In the genomic region with DNA sequence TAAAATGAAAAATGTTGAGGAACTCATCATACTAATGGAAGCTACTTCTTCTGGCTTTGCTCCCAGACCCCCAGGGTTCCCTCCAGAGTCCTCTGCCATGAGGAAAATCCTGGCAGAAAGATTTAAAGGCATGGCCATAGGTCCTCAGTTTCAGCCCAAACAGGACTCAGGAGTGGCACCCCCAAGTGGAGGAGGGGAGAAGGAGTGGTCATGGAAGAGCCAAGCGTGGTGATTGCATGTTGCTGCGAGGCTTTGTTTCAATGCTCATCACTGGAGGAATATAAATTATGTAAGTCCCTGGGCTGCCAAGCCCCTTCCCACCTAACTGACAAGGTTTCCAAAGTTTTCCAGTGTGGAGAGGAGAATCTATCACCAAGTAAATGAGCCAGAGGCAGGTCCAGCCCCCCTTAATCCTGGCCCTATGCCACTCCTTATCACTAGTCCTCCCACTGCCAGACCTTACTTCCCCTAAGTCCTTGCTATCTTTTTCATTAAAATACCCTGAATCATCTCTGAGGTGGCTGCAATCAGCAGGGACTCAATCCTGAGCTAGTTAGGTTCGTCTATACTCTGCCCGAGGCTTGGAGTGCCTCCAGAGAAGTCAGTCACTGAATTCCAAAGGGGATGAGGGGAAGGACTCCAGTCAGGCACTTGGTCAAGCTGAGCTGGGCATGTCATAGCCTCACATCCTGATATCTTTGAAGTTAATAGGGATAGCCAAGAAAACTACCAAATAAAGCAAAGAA, we compare ENCODE assay signal across 24 cellular contexts.
A peak's percentile ranks its signal among the peaks of the same experiment; 100 is the strongest.
DNase-seq lines count a peak whose midpoint lies in the region; ATAC-seq, FAIRE-seq and TF ChIP-seq lines count a peak whose summit lies in the region.
"Had no signal": no experiment of that assay in that cellular context is flagged by ENCODE, and none has a peak within 500 bp of the region (broad histone marks: within the 10 kb centered on the region; RNA-seq: fewer than 3 reads in every experiment).

No MANE protein-coding gene starts in this region.

- no peak for ATAC-seq in GM21447 (IDR thresholded peaks at IDR 0.05; ENCODE audit: unreplicated experiment)
- ATAC-seq: activated T-cell treated with anti-CD3 and anti-CD28 coated beads, Interleukin-2, amount 50 U/mL, for 4 hours; naive thymus-derived CD4-positive, alpha-beta T cell; upper lobe of right lung had no signal

- H3F3A ChIP-seq in smooth muscle cell (ENCODE audit: low read depth) = no peaks in the 10 kb centered on the region

- H3K4me1 ChIP-seq in mammary epithelial cell (ENCODE audit: insufficient read depth, low read length) (no peaks in the 10 kb centered on the region), smooth muscle cell (ENCODE audit: low read depth) (no peaks in the 10 kb centered on the region)
- H3K4me1 ChIP-seq: Caco-2, parathyroid adenoma, upper lobe of right lung had no signal

- H3K27me3 ChIP-seq in mammary epithelial cell (ENCODE audit: insufficient read depth, low read length) (peaks cover 2% of the 10 kb centered on the region), bronchial epithelial cell (ENCODE audit: control insufficient read depth, insufficient read depth, low read length) (no peaks in the 10 kb centered on the region), smooth muscle cell (ENCODE audit: low read depth) (no peaks in the 10 kb centered on the region)
- H3K27me3 ChIP-seq: upper lobe of right lung had no signal

- H3K27ac Mint-ChIP-seq in MCF 10A (ENCODE audit: low read depth, unreplicated experiment) = no peak overlapping the region
- H3K27ac Mint-ChIP-seq: memory B cell; naive thymus-derived CD4-positive, alpha-beta T cell; T-helper 1 cell treated with Interleukin-12 subunit alpha and Interleukin-12 subunit beta and Interleukin-4 antibody, amounts not matched to agents 30 μg/mL and 1 μg/mL, for 36 hours had no signal

- POLR2A ChIA-PET in MCF 10A (lab: Yijun Ruan, JAX) = interaction anchor here (0.6 to 1.8 kb wide), 4 partner anchors 41 to 115 kb away, joined by 3 to 5 read pairs (median 4); no protein-coding TSS in a partner anchor

- H3K9me3 ChIP-seq in mammary epithelial cell (replicated peaks; ENCODE audit: insufficient read depth, low read length) = no peaks in the 10 kb centered on the region
- no peaks in the 10 kb centered on the region for H3K9me3 ChIP-seq in smooth muscle cell (replicated peaks; ENCODE audit: low read depth)
- H3K9me3 ChIP-seq: Caco-2, upper lobe of right lung had no signal

- BruUV-seq in MCF 10A (replicated peaks; lab: Mats Ljungman, UMichigan) (no TSS peak), mammary epithelial cell (replicated peaks; lab: Mats Ljungman, UMichigan) (no TSS peak)

- H3K4me2 ChIP-seq in mammary epithelial cell (ENCODE audit: insufficient read depth, low read depth, low read length) = no peak overlapping the region
- H3K4me2 ChIP-seq in smooth muscle cell = peak overlapping the region; percentile 20

- H3K79me2 ChIP-seq in mammary epithelial cell (ENCODE audit: insufficient read depth, low read length) (no peaks in the 10 kb centered on the region), smooth muscle cell (ENCODE audit: low read depth) (no peaks in the 10 kb centered on the region)
- H3K79me2 ChIP-seq: parathyroid adenoma had no signal

- no peaks in the 10 kb centered on the region for H3K36me3 Mint-ChIP-seq in MCF 10A (ENCODE audit: insufficient read depth, unreplicated experiment)
- H3K36me3 Mint-ChIP-seq: memory B cell; naive thymus-derived CD4-positive, alpha-beta T cell had no signal

- H3K36me3 ChIP-seq in mammary epithelial cell (ENCODE audit: insufficient read depth, low read length) = no peaks in the 10 kb centered on the region
- no peaks in the 10 kb centered on the region for H3K36me3 ChIP-seq in bronchial epithelial cell (ENCODE audit: control insufficient read depth, insufficient read depth, low read length)
- no peaks in the 10 kb centered on the region for H3K36me3 ChIP-seq in smooth muscle cell (ENCODE audit: low read depth)
- H3K36me3 ChIP-seq: upper lobe of right lung had no signal

- CTCF ChIA-PET in MCF 10A (lab: Yijun Ruan, JAX) = interaction anchor here (1.0 to 1.7 kb wide), 2 partner anchors 32 to 117 kb away, joined by 3 to 4 read pairs; no protein-coding TSS in a partner anchor
- CTCF ChIA-PET in mammary epithelial cell (lab: Charles Lee; ENCODE audit: low non-redundant PET) = interaction anchor here (0.5 kb wide), 1 partner anchor 262 kb away, joined by 3 read pairs; no protein-coding TSS in a partner anchor

- H3K4me3 ChIP-seq in mammary epithelial cell (replicated peaks in 1 of 3; ENCODE audit: insufficient read depth in 1 of 3, low read depth in 2 of 3, low read length in 3 of 3) (no peak overlapping the region), bronchial epithelial cell (ENCODE audit: low read depth, low read length) (no peak overlapping the region), smooth muscle cell (no peak overlapping the region)
- H3K4me3 ChIP-seq: upper lobe of right lung had no signal

- DNase-seq in MCF 10A (ENCODE audit: unreplicated experiment) = peak; percentile 45
- no peak for DNase-seq in mammary epithelial cell
- peak; percentile 65 for DNase-seq in RCC 7860 (ENCODE audit: low spot score)
- peak; percentile 20 for DNase-seq in bronchial epithelial cell (ENCODE audit: low read depth)
- no peak for DNase-seq in smooth muscle cell (lab: John Stamatoyannopoulos, UW; ENCODE audit: unreplicated experiment)
- DNase-seq in NCI-H2227 (lab: John Stamatoyannopoulos, UW; ENCODE audit: unreplicated experiment) = no peak
- no peak for DNase-seq in GM10266 (ENCODE audit: extremely low spot score)
- DNase-seq: activated naive CD4-positive, alpha-beta T cell treated with anti-CD3 and anti-CD28 coated beads, Interleukin-2, amount 50 U/mL, for 16 hours; activated T-cell treated with anti-CD3 and anti-CD28 coated beads, Interleukin-2, amount 50 U/mL, for 4 hours; aorta; Caco-2; hippocampal formation; naive thymus-derived CD4-positive, alpha-beta T cell; NCI-H1092; NCI-H2029; NCI-H446 treated with DMSO at 0.1 percent for 48 hours; SIG-M5; upper lobe of right lung had no signal

- 35% methylated on average over 4 of the region's 4 CpGs for WGBS in mammary epithelial cell (ENCODE audit: low coverage, missing lambda C conversion rate)
- 48% methylated on average over 4 of the region's 4 CpGs for WGBS in smooth muscle cell (ENCODE audit: low lambda C conversion rate)

- TF ChIP-seq CTCF in MCF 10A (IDR thresholded peaks at IDR 0.05; ENCODE audit: unreplicated experiment) (no peak), mammary epithelial cell (conservative IDR thresholded peaks at IDR 0.05 in 1 of 2, IDR thresholded peaks at IDR 0.05 in 1 of 2; ENCODE audit: extremely low read depth in 1 of 2, insufficient read depth in 1 of 2, low read depth in 1 of 2, low read length in 2 of 2) (no peak), bronchial epithelial cell (IDR thresholded peaks at IDR 0.05; ENCODE audit: insufficient read depth, low read length, severe bottlenecking) (no peak), smooth muscle cell (IDR thresholded peaks at IDR 0.05; ENCODE audit: borderline replicate concordance, insufficient read depth, poor library complexity, severe bottlenecking) (no peak), GM10266 (IDR thresholded peaks at IDR 0.05; ENCODE audit: control insufficient read depth, insufficient read depth, low read depth, missing control alignments) (no peak)

- no peaks in the 10 kb centered on the region for H3K9me3 Mint-ChIP-seq in MCF 10A (ENCODE audit: unreplicated experiment)
- H3K9me3 Mint-ChIP-seq: activated T-cell treated with anti-CD3 and anti-CD28 coated beads, Interleukin-2, amount 50 U/mL, for 4 hours; memory B cell; T-helper 1 cell treated with Interleukin-12 subunit alpha and Interleukin-12 subunit beta and Interleukin-4 antibody, amounts not matched to agents 30 μg/mL and 1 μg/mL, for 36 hours had no signal

- in situ Hi-C loops in mammary epithelial cell (cut with MboI; ENCODE audit: low sequenced_read_pairs in 2 of 2) = loop anchor here in 1 of 2 donors (25.0 kb wide), 2 partner anchors 119 to 319 kb away; a partner anchor contains a TSS

- no peaks in the 10 kb centered on the region for H3K27me3 Mint-ChIP-seq in MCF 10A (ENCODE audit: insufficient read depth, unreplicated experiment)

- FAIRE-seq in RCC 7860 (lab: Jason Lieb, UNC) (no peak), bronchial epithelial cell (lab: Jason Lieb, UNC) (no peak)
- FAIRE-seq: H54 had no signal

- no peak overlapping the region for H3K4me3 Mint-ChIP-seq in MCF 10A (ENCODE audit: unreplicated experiment)
- H3K4me3 Mint-ChIP-seq: activated T-cell treated with anti-CD3 and anti-CD28 coated beads, Interleukin-2, amount 50 U/mL, for 4 hours; memory B cell; naive thymus-derived CD4-positive, alpha-beta T cell; T-helper 1 cell treated with Interleukin-12 subunit alpha and Interleukin-12 subunit beta and Interleukin-4 antibody, amounts not matched to agents 30 μg/mL and 1 μg/mL, for 36 hours had no signal

- H2AFZ ChIP-seq in mammary epithelial cell (ENCODE audit: low read depth, low read length) (no peak overlapping the region), smooth muscle cell (ENCODE audit: low read depth) (no peak overlapping the region)
- H2AFZ ChIP-seq: parathyroid adenoma had no signal

- no peak overlapping the region for H3K9ac ChIP-seq in mammary epithelial cell (ENCODE audit: insufficient read depth, low read length)
- H3K9ac ChIP-seq in smooth muscle cell (ENCODE audit: low read depth) = peak overlapping the region; percentile 8
- H3K9ac ChIP-seq: parathyroid adenoma had no signal

- H4K20me1 ChIP-seq in mammary epithelial cell (ENCODE audit: insufficient read depth, low read length) (no peaks in the 10 kb centered on the region), smooth muscle cell (ENCODE audit: low read depth) (no peaks in the 10 kb centered on the region)

- dilution Hi-C loops in mammary epithelial cell (cut with HindIII; ENCODE audit: low sequenced_read_pairs) = no loop called here

- H3K27ac ChIP-seq in mammary epithelial cell (ENCODE audit: insufficient read depth, low read depth, low read length) = no peak overlapping the region
- H3K27ac ChIP-seq in smooth muscle cell (ENCODE audit: low read depth) = peak overlapping the region; percentile 75
- H3K27ac ChIP-seq: 22Rv1, parathyroid adenoma, upper lobe of right lung had no signal

- peaks cover 30% of the 10 kb centered on the region for H3K4me1 Mint-ChIP-seq in MCF 10A (ENCODE audit: insufficient read depth, unreplicated experiment)
- H3K4me1 Mint-ChIP-seq: memory B cell had no signal

- intact Hi-C loops in MCF 10A (cut with micrococcal nuclease) = loop anchor here (10.0 kb wide), 1 partner anchor 259 kb away; no protein-coding TSS in a partner anchor
- intact Hi-C loops in mammary epithelial cell (cut with micrococcal nuclease) = loop anchor here (10.0 kb wide), 1 partner anchor 259 kb away; no protein-coding TSS in a partner anchor

Comparison
In these comparisons a context has a peak if more than half of its experiments do, and no peak if none do; other contexts are left out.
1. DNase-seq: peak in MCF 10A (single experiment), RCC 7860 (single experiment) and bronchial epithelial cell (single experiment); none in mammary epithelial cell (single experiment), smooth muscle cell (single experiment), NCI-H2227 (single experiment) and GM10266 (single experiment).